1 cellular context compared by ENCODE assay signal in genomic region chr20:49642808-49643207, GRCh38.
TF ChIP-seq lines count a peak whose summit lies in the region.

No MANE protein-coding gene starts in this region.

TF ChIP-seq in GM23338, 12 proteins besides CTCF, POLR2A, EP300 and RAD21 (continued from another document):
- no peak for TF ChIP-seq ZNF462 (CRISPR knock-in tag; IDR thresholded peaks at IDR 0.05)
- no peak for TF ChIP-seq JUNB (IDR thresholded peaks at IDR 0.05; ENCODE audit: unreplicated experiment)
- TF ChIP-seq, protein P1, sequence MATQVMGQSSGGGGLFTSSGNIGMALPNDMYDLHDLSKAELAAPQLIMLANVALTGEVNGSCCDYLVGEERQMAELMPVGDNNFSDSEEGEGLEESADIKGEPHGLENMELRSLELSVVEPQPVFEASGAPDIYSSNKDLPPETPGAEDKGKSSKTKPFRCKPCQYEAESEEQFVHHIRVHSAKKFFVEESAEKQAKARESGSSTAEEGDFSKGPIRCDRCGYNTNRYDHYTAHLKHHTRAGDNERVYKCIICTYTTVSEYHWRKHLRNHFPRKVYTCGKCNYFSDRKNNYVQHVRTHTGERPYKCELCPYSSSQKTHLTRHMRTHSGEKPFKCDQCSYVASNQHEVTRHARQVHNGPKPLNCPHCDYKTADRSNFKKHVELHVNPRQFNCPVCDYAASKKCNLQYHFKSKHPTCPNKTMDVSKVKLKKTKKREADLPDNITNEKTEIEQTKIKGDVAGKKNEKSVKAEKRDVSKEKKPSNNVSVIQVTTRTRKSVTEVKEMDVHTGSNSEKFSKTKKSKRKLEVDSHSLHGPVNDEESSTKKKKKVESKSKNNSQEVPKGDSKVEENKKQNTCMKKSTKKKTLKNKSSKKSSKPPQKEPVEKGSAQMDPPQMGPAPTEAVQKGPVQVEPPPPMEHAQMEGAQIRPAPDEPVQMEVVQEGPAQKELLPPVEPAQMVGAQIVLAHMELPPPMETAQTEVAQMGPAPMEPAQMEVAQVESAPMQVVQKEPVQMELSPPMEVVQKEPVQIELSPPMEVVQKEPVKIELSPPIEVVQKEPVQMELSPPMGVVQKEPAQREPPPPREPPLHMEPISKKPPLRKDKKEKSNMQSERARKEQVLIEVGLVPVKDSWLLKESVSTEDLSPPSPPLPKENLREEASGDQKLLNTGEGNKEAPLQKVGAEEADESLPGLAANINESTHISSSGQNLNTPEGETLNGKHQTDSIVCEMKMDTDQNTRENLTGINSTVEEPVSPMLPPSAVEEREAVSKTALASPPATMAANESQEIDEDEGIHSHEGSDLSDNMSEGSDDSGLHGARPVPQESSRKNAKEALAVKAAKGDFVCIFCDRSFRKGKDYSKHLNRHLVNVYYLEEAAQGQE (IDR thresholded peaks at IDR 0.05; ENCODE audit: unreplicated experiment), result no peak
- TF ChIP-seq NANOG (IDR thresholded peaks at IDR 0.05; ENCODE audit: borderline replicate concordance), result no peak
